Comparison of ENCODE assay signal across 22 cellular contexts in the genomic region with DNA sequence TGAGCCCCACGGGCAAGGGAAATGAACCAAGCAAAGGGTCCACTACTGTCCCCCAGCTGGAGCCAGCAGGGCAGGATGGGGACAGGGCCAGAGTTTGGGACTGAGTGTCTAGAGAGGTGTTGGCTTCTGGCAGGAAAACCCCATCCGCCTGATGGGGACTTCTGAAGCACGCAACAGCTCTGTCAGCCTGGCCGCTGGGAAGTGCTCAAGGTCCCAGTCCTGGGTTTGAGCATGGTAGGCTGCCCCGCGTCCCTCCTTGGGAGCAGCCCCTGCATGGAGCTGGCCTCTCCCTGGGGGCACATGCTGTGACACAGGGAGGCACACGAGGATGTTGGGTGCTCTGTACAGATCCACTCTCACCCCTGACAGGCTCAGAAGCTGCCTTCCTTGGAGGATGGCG. TPM values are rescaled to one million over a fixed set of nuclear protein-coding genes. Genes with fewer than 3 reads are reported as not detected.
DNase-seq lines count a peak whose midpoint lies in the region; ATAC-seq and TF ChIP-seq lines count a peak whose summit lies in the region.
"Had no signal": no experiment of that assay in that cellular context is flagged by ENCODE, and none has a peak within 500 bp of the region (broad histone marks: within the 10 kb centered on the region; RNA-seq: fewer than 3 reads in every experiment).

No MANE protein-coding gene starts in this region.

- no peak overlapping the region for H3K4me3 Mint-ChIP-seq in osteocyte (ENCODE audit: unreplicated experiment)
- H3K4me3 Mint-ChIP-seq: B cell; CD4-positive, alpha-beta T cell; CD8-positive, alpha-beta T cell had no signal

- no peak overlapping the region for H3K27ac Mint-ChIP-seq in osteocyte (ENCODE audit: unreplicated experiment)
- H3K27ac Mint-ChIP-seq: B cell; CD4-positive, alpha-beta T cell; CD8-positive, alpha-beta T cell had no signal

- no peak overlapping the region for H2AFZ ChIP-seq in osteoblast (ENCODE audit: low read length)

- no peaks in the 10 kb centered on the region for H3K79me2 ChIP-seq in osteoblast (ENCODE audit: insufficient read depth, low read length)

- POLR2A ChIA-PET in HEK293 (lab: Yijun Ruan, JAX), result interaction anchor here (1.3 kb wide), 1 partner anchor 12 kb away, joined by 4 read pairs; no protein-coding TSS in a partner anchor

- no peaks in the 10 kb centered on the region for H3K27me3 ChIP-seq in WERI-Rb-1 (ENCODE audit: insufficient read depth, low read depth, severe bottlenecking)
- H3K27me3 ChIP-seq in osteoblast (ENCODE audit: insufficient read depth, low read length), result peaks cover 12% of the 10 kb centered on the region
- H3K27me3 ChIP-seq: BLaER1 treated with 17β-estradiol and CSF1 and Interleukin-3, amounts not matched to agents 10 nM and 100 nM had no signal

- H3K9me3 ChIP-seq in HEK293 (ENCODE audit: control insufficient read depth, insufficient read depth, low read depth, low read length) (no peaks in the 10 kb centered on the region), WERI-Rb-1 (ENCODE audit: severe bottlenecking) (no peaks in the 10 kb centered on the region), osteoblast (ENCODE audit: low read depth, low read length) (no peaks in the 10 kb centered on the region)
- H3K9me3 ChIP-seq: A549; BLaER1 treated with 17β-estradiol and CSF1 and Interleukin-3, amounts not matched to agents 10 nM and 100 nM; Caco-2 had no signal

- no peak overlapping the region for H3K4me3 ChIP-seq in HEK293 (ENCODE audit: low read depth, low read length)
- H3K4me3 ChIP-seq in WERI-Rb-1 (ENCODE audit: low read depth, low read length), result no peak overlapping the region
- H3K4me3 ChIP-seq in osteoblast (ENCODE audit: insufficient read depth, low read length), result no peak overlapping the region
- H3K4me3 ChIP-seq: A549; BLaER1 treated with 17β-estradiol and CSF1 and Interleukin-3, amounts not matched to agents 10 nM and 100 nM had no signal

- no peaks in the 10 kb centered on the region for H3K9me3 Mint-ChIP-seq in osteocyte (ENCODE audit: unreplicated experiment)
- H3K9me3 Mint-ChIP-seq: CD4-positive, alpha-beta T cell; CD8-positive, alpha-beta T cell had no signal

- CTCF ChIA-PET in HEK293 (lab: Yijun Ruan, JAX), result interaction anchor here (0.7 to 1.3 kb wide), 4 partner anchors 10 to 85 kb away, joined by 3 to 8 read pairs (median 3); no protein-coding TSS in a partner anchor

- no peaks in the 10 kb centered on the region for H3K36me3 Mint-ChIP-seq in osteocyte (ENCODE audit: unreplicated experiment)
- H3K36me3 Mint-ChIP-seq: CD8-positive, alpha-beta T cell had no signal

- no peaks in the 10 kb centered on the region for H3K4me1 Mint-ChIP-seq in osteocyte (ENCODE audit: unreplicated experiment)

- H3K4me2 ChIP-seq in osteoblast (ENCODE audit: insufficient read depth, low read length), result no peak overlapping the region
- H3K4me2 ChIP-seq: A549; BLaER1 treated with 17β-estradiol and CSF1 and Interleukin-3, amounts not matched to agents 10 nM and 100 nM had no signal

- H3K4me1 ChIP-seq in HEK293 (ENCODE audit: control insufficient read depth, insufficient read depth, low read length) (no peaks in the 10 kb centered on the region), osteoblast (ENCODE audit: insufficient read depth, low read length) (no peaks in the 10 kb centered on the region)
- H3K4me1 ChIP-seq: A549; BLaER1 treated with 17β-estradiol and CSF1 and Interleukin-3, amounts not matched to agents 10 nM and 100 nM had no signal

- no peak for DNase-seq in WERI-Rb-1
- peak; percentile 60 for DNase-seq in islet precursor cell
- DNase-seq in osteoblast (ENCODE audit: insufficient read length, low spot score, missing footprints), result peak; percentile 38
- DNase-seq in osteocyte (ENCODE audit: extremely low spot score, unreplicated experiment), result no peak
- DNase-seq in NK-92 treated with Interleukin-12 subunit alpha and Interleukin-12 subunit beta, amount 100 ng/mL, for 24 hours (lab: John Stamatoyannopoulos, UW), result no peak
- DNase-seq in D341Med (ENCODE audit: low spot score), result no peak
- DNase-seq: AML-193; Caco-2; Calu3; CD4-positive, alpha-beta T cell; CD8-positive, alpha-beta T cell; DMS153; DMS79 treated with DMSO at 0.1 percent for 48 hours; GF-D8 had no signal

- TF ChIP-seq CTCF in HEK293 (tag by site-specific recombination; IDR thresholded peaks at IDR 0.05), result no peak
- TF ChIP-seq CTCF in WERI-Rb-1 (IDR thresholded peaks at IDR 0.05; ENCODE audit: low read depth, low read length), result no peak
- no peak for TF ChIP-seq CTCF in osteoblast (IDR thresholded peaks at IDR 0.05; ENCODE audit: extremely low read depth, low read depth, low read length)
- TF ChIP-seq CTCF in osteocyte (IDR thresholded peaks at IDR 0.05), result no peak

- H3K27ac ChIP-seq in HEK293 (ENCODE audit: extremely low read depth, low read depth, low read length) (no peak overlapping the region), WERI-Rb-1 (peak overlapping the region; percentile 67), osteoblast (ENCODE audit: low read depth, low read length) (no peak overlapping the region)
- H3K27ac ChIP-seq: 22Rv1; A549; BLaER1 treated with 17β-estradiol and CSF1 and Interleukin-3, amounts not matched to agents 10 nM and 100 nM; C4-2B had no signal

- H3K27me3 Mint-ChIP-seq in osteocyte (ENCODE audit: unreplicated experiment), result peaks cover 30% of the 10 kb centered on the region
- H3K27me3 Mint-ChIP-seq: B cell; CD4-positive, alpha-beta T cell had no signal

- ATAC-seq in HG03196 (IDR thresholded peaks at IDR 0.05; ENCODE audit: unreplicated experiment), result no peak
- ATAC-seq: A549; CD8-positive, alpha-beta T cell had no signal

- peaks cover 0 to 3% of the 10 kb centered on the region in 2 experiments; a peak in 2 of 3 replicates for H3K36me3 ChIP-seq in HEK293 (ENCODE audit: control insufficient read depth in 2 of 2, insufficient read depth in 1 of 2, low read length in 2 of 2)
- H3K36me3 ChIP-seq in WERI-Rb-1, result peaks cover 2% of the 10 kb centered on the region
- H3K36me3 ChIP-seq in osteoblast (ENCODE audit: insufficient read depth, low read length), result no peaks in the 10 kb centered on the region

- no peaks in the 10 kb centered on the region for H4K20me1 ChIP-seq in osteoblast (ENCODE audit: insufficient read depth, low read length)

TF ChIP-seq in HEK293, 187 proteins besides CTCF, POLR2A, EP300 and RAD21:
- TF ChIP-seq ZNF16 (tag by site-specific recombination; IDR thresholded peaks at IDR 0.05; ENCODE audit: low read depth) (no peak), GLI2 (tag by site-specific recombination; IDR thresholded peaks at IDR 0.05; ENCODE audit: borderline replicate concordance, low read depth) (no peak), ZIC2 (tag by site-specific recombination; IDR thresholded peaks at IDR 0.05) (0 out of 2 replicates have a peak, but pooled peaks have one; percentile 21), GFI1B (tag by site-specific recombination; IDR thresholded peaks at IDR 0.05) (no peak), ZNF202 (tag by site-specific recombination; IDR thresholded peaks at IDR 0.05; ENCODE audit: borderline replicate concordance) (no peak), ZNF510 (tag by site-specific recombination; IDR thresholded peaks at IDR 0.05; ENCODE audit: insufficient replicate concordance) (no peak)
- TF ChIP-seq, protein P1, sequence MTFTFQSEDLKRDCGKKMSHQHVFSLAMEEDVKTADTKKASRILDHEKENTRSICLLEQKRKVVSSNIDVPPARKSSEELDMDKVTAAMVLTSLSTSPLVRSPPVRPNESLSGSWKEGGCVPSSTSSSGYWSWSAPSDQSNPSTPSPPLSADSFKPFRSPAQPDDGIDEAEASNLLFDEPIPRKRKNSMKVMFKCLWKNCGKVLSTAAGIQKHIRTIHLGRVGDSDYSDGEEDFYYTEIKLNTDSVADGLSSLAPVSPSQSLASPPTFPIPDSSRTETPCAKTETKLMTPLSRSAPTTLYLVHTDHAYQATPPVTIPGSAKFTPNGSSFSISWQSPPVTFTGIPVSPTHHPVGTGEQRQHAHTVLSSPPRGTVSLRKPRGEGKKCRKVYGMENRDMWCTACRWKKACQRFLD (tag by site-specific recombination; IDR thresholded peaks at IDR 0.05), result no peak

RNA-seq across cellular contexts. Expression of a gene that starts 14.6 kb away (rescaled TPM):
- total RNA-seq in osteoblast (10.1 and 17.7 TPM in 2 replicates), osteocyte (0.91 and 1.1 TPM in 2 replicates)

RNA-seq across cellular contexts. Expression of a gene that starts 31.7 kb away (rescaled TPM):
- total RNA-seq in osteoblast (not detected in 2 replicates), osteocyte (not detected in 2 replicates)
- total RNA-seq: A172; B cell; Caco-2; Calu3; CD4-positive, alpha-beta T cell; CD8-positive, alpha-beta T cell had no signal

RNA-seq across cellular contexts. Expression of a gene that starts 45.3 kb away (rescaled TPM):
- total RNA-seq in osteoblast (32.2 and 33.6 TPM in 2 replicates), osteocyte (5.7 and 6.1 TPM in 2 replicates)

RNA-seq across cellular contexts. Expression of a gene that starts 58.9 kb away (rescaled TPM):
- total RNA-seq in osteoblast, result 23.3 and 24.6 TPM in 2 replicates
- total RNA-seq in osteocyte, result 93.9 and 97.4 TPM in 2 replicates

Comparison
In these comparisons a context has a peak if more than half of its experiments do, and no peak if none do; other contexts are left out.
1. DNase-seq: peak in islet precursor cell (single experiment) and osteoblast (single experiment); none in WERI-Rb-1 (single experiment), osteocyte (single experiment), NK-92 treated with Interleukin-12 subunit alpha and Interleukin-12 subunit beta, amount 100 ng/mL, for 24 hours (single experiment) and D341Med (single experiment).